ENCODE assay signal across 12 cellular contexts in genomic region chr18:13177-13576, GRCh38. TPM values are rescaled to one million over a fixed set of nuclear protein-coding genes. Genes with fewer than 3 reads are reported as not detected.
DNase-seq lines count a peak whose midpoint lies in the region; ATAC-seq and TF ChIP-seq lines count a peak whose summit lies in the region.
"Not testable (repeated sequence)": the region's sequence is repeated elsewhere in the genome, so short reads cannot be mapped to it uniquely, and the experiment has no call there.
"Had no signal": no experiment of that assay in that cellular context is flagged by ENCODE, and none has a peak within 500 bp of the region (broad histone marks: within the 10 kb centered on the region; RNA-seq: fewer than 3 reads in every experiment).

No MANE protein-coding gene starts in this region.

- H3K9me3 Mint-ChIP-seq in stimulated activated naive CD8-positive, alpha-beta T cell treated with anti-CD3 and anti-CD28 coated beads, Interleukin-15, amount 100 ng/mL, for 72 hours: not testable (repeated sequence)

- intact Hi-C loops in right cardiac atrium (cut with DNase I); left lung (cut with DNase I); lower lobe of right lung (cut with DNase I); sciatic nerve (cut with DNase I); aorta (cut with DNase I): not testable (repeated sequence)

- WGBS in right cardiac atrium: no CpG with 5 or more reads among the region's 6 CpGs
- WGBS in aorta, 2 donors: no CpG with 5 or more reads among the region's 6 CpGs

- DNase-seq in foreskin keratinocyte; right cardiac atrium; left lung; lower lobe of right lung; sciatic nerve (ENCODE audit: low spot score); stimulated activated naive CD8-positive, alpha-beta T cell treated with anti-CD3 and anti-CD28 coated beads, Interleukin-15, amount 100 ng/mL, for 72 hours; aorta: not testable (repeated sequence)

- not testable (repeated sequence) for H3K4me1 ChIP-seq in foreskin keratinocyte; right cardiac atrium (ENCODE audit: control insufficient read depth, insufficient read depth, low read length); left lung; lower lobe of right lung; aorta (ENCODE audit: control insufficient read depth in 1 of 2, insufficient read depth in 2 of 2, low read length in 2 of 2)

- not testable (repeated sequence) for H3K27ac ChIP-seq in foreskin keratinocyte; right cardiac atrium (ENCODE audit: low read length); left lung; lower lobe of right lung; aorta (ENCODE audit: low read depth in 1 of 2, low read length in 2 of 2)

- not testable (repeated sequence) for H3K4me3 ChIP-seq in right cardiac atrium (ENCODE audit: low read length); left lung; lower lobe of right lung; aorta (ENCODE audit: low read length in 2 of 2)

- H3K27ac Mint-ChIP-seq in stimulated activated naive CD8-positive, alpha-beta T cell treated with anti-CD3 and anti-CD28 coated beads, Interleukin-15, amount 100 ng/mL, for 72 hours: not testable (repeated sequence)

- not testable (repeated sequence) for H3K36me3 ChIP-seq in left lung; lower lobe of right lung; aorta (ENCODE audit: control insufficient read depth in 1 of 2, insufficient read depth in 2 of 2, low read length in 1 of 2)

- TF ChIP-seq CTCF in foreskin keratinocyte (conservative IDR thresholded peaks at IDR 0.05); left lung (IDR thresholded peaks at IDR 0.05); lower lobe of right lung (IDR thresholded peaks at IDR 0.05): not testable (repeated sequence)

- peak; percentile 10 for ATAC-seq in foreskin keratinocyte
- peak; percentile 38 to 73 for ATAC-seq in right cardiac atrium
- ATAC-seq in left lung: peak; percentile 42
- ATAC-seq in lower lobe of right lung: peak; percentile 33 to 46
- ATAC-seq in sciatic nerve: peak; percentile 24
- ATAC-seq in stimulated activated naive CD8-positive, alpha-beta T cell treated with anti-CD3 and anti-CD28 coated beads, Interleukin-15, amount 100 ng/mL, for 72 hours: peak; percentile 48
- ATAC-seq in aorta (ENCODE audit: low FRiP score): peak; percentile 66

- H3K4me1 Mint-ChIP-seq in stimulated activated naive CD8-positive, alpha-beta T cell treated with anti-CD3 and anti-CD28 coated beads, Interleukin-15, amount 100 ng/mL, for 72 hours: not testable (repeated sequence)

- not testable (repeated sequence) for H3K27me3 ChIP-seq in foreskin keratinocyte; right cardiac atrium (ENCODE audit: control insufficient read depth, insufficient read depth); left lung; lower lobe of right lung (ENCODE audit: low read depth); aorta (ENCODE audit: control insufficient read depth in 1 of 2, insufficient read depth in 2 of 2, low read length in 1 of 2)

- not testable (repeated sequence) for H3K4me3 Mint-ChIP-seq in stimulated activated naive CD8-positive, alpha-beta T cell treated with anti-CD3 and anti-CD28 coated beads, Interleukin-15, amount 100 ng/mL, for 72 hours

- not testable (repeated sequence) for H3K27me3 Mint-ChIP-seq in stimulated activated naive CD8-positive, alpha-beta T cell treated with anti-CD3 and anti-CD28 coated beads, Interleukin-15, amount 100 ng/mL, for 72 hours

- H3K9me3 ChIP-seq in right cardiac atrium (ENCODE audit: control insufficient read depth, low read length); left lung; lower lobe of right lung; aorta (ENCODE audit: control insufficient read depth, low read length): not testable (repeated sequence)

RNA-seq across cellular contexts. Expression of gene TUBB8B, which starts 36.2 kb away (rescaled TPM):
- total RNA-seq in foreskin keratinocyte (0.27 and 0.67 TPM in 2 replicates), right cardiac atrium (not detected), left lung (not detected), lower lobe of right lung (0.47 TPM), sciatic nerve (not detected), aorta (not detected)
- polyA plus RNA-seq in foreskin keratinocyte (0.43 and 0.46 TPM in 2 replicates), right cardiac atrium (not detected), aorta (not detected)
- total RNA-seq: A172; CD4-positive, CD25-positive, alpha-beta regulatory T cell; CD8-positive, alpha-beta T cell; HFFc6 had no signal
- polyA plus RNA-seq: AG04450; CD4-positive, CD25-positive, alpha-beta regulatory T cell had no signal

Comparison
In these comparisons a context has a peak if more than half of its experiments do, and no peak if none do; other contexts are left out.
1. ATAC-seq: peak in every context shown above with its lines; median percentile 66 in aorta; 56 in right cardiac atrium; 48 in stimulated activated naive CD8-positive, alpha-beta T cell treated with anti-CD3 and anti-CD28 coated beads, Interleukin-15, amount 100 ng/mL, for 72 hours; 42 in left lung; 40 in lower lobe of right lung; 24 in sciatic nerve; 10 in foreskin keratinocyte.